Comparison of ENCODE assay signal across 16 cellular contexts in genomic region chr22:28952857-28953256, GRCh38.
DNase-seq lines count a peak whose midpoint lies in the region; TF ChIP-seq lines count a peak whose summit lies in the region.
"Had no signal": no experiment of that assay in that cellular context is flagged by ENCODE, and none has a peak within 500 bp of the region (broad histone marks: within the 10 kb centered on the region; RNA-seq: fewer than 3 reads in every experiment).

No MANE protein-coding gene starts in this region.

- no peak for TF ChIP-seq POLR2A in sigmoid colon (IDR thresholded peaks at IDR 0.05)

- POLR2A ChIA-PET in SK-N-SH (lab: Yijun Ruan, JAX) = no interaction called here

- peaks cover 50% of the 10 kb centered on the region for H3K4me1 Mint-ChIP-seq in HFFc6 (ENCODE audit: low read depth)

- H3K27me3 ChIP-seq in SK-N-SH (ENCODE audit: insufficient read depth) (no peaks in the 10 kb centered on the region), hepatocyte (no peaks in the 10 kb centered on the region), sigmoid colon (no peaks in the 10 kb centered on the region)

- H3K4me3 ChIP-seq in SK-N-SH (ENCODE audit: low read depth in 2 of 2, low read length in 1 of 2) = no peak overlapping the region
- H3K4me3 ChIP-seq in hepatocyte = no peak overlapping the region
- H3K4me3 ChIP-seq in sigmoid colon = no peak overlapping the region
- H3K4me3 ChIP-seq: skin epidermis had no signal

- no peaks in the 10 kb centered on the region for H3K9me3 ChIP-seq in SK-N-SH
- no peaks in the 10 kb centered on the region for H3K9me3 ChIP-seq in hepatocyte (ENCODE audit: low read depth)
- no peaks in the 10 kb centered on the region for H3K9me3 ChIP-seq in sigmoid colon

- H3K9me2 ChIP-seq in SK-N-SH (no peaks in the 10 kb centered on the region), hepatocyte (replicated peaks; ENCODE audit: insufficient read depth) (no peaks in the 10 kb centered on the region)

- H2AFZ ChIP-seq in SK-N-SH (ENCODE audit: low read depth) (no peak overlapping the region), hepatocyte (no peak overlapping the region)

- no peak overlapping the region for H3K9ac ChIP-seq in SK-N-SH

- 0 out of 2 replicates have a peak, but pooled peaks cover 4% of the 10 kb centered on the region for H3K9me3 Mint-ChIP-seq in HFFc6

- H3K27ac ChIP-seq in SK-N-SH (ENCODE audit: low read depth in 2 of 2, low read length in 1 of 2) (peak overlapping the region; percentile 44 to 54; a peak in 3 of 4 replicates), hepatocyte (peak overlapping the region; percentile 48), sigmoid colon (peak overlapping the region; percentile 19 to 73 (median 63))
- H3K27ac ChIP-seq: epithelial cell of prostate, HL-60, skin epidermis had no signal

- H3K4me3 Mint-ChIP-seq in HFFc6 = no peak overlapping the region

- H3K79me2 ChIP-seq in SK-N-SH (ENCODE audit: insufficient read depth) (peaks cover 33% of the 10 kb centered on the region), hepatocyte (peaks cover 79% of the 10 kb centered on the region)

- 73% methylated on average over 1 of the region's 2 CpGs for WGBS in SK-N-SH (ENCODE audit: low lambda C conversion rate)
- 45% methylated on average over 2 of the region's 2 CpGs for WGBS in hepatocyte (ENCODE audit: low lambda C conversion rate, missing lambda C conversion rate)
- WGBS in sigmoid colon, 2 donors = 75 to 78% methylated on average over 2 of the region's 2 CpGs

- CTCF ChIA-PET in SK-N-SH (lab: Yijun Ruan, JAX) = no interaction called here

- H3K4me2 ChIP-seq in SK-N-SH (peak overlapping the region; percentile 27; the same call in 1 of the 2 replicates), hepatocyte (peak overlapping the region; percentile 42)

- TF ChIP-seq CTCF in HFFc6 (IDR thresholded peaks at IDR 0.05) (no peak), SK-N-SH (IDR thresholded peaks at IDR 0.05) (no peak), hepatocyte (IDR thresholded peaks at IDR 0.05; ENCODE audit: poor library complexity) (no peak), sigmoid colon (IDR thresholded peaks at IDR 0.05) (no peak)

- 0 out of 4 replicates have a peak, but pooled peaks of 1 of the 2 experiments have one; percentile 12 for TF ChIP-seq EP300 in SK-N-SH (IDR thresholded peaks at IDR 0.05; ENCODE audit: borderline replicate concordance in 1 of 2, low read depth in 1 of 2, low read length in 1 of 2)
- TF ChIP-seq EP300 in sigmoid colon (IDR thresholded peaks at IDR 0.05) = no peak

- DNase-seq in HFFc6 (no peak), SK-N-SH (no peak), hepatocyte (ENCODE audit: low spot score) (no peak), sigmoid colon (no peak), DMS153 treated with DMSO at 0.1 percent for 48 hours (lab: John Stamatoyannopoulos, UW; ENCODE audit: unreplicated experiment) (no peak), Ammon's horn (ENCODE audit: low spot score) (no peak)
- DNase-seq in effector CD8-positive, alpha-beta T cell (lab: John Stamatoyannopoulos, UW) = no peak
- no peak for DNase-seq in activated CD4-positive, alpha-beta T cell treated with anti-CD3 and anti-CD28 coated beads for 1 hour
- DNase-seq: amniotic stem cell; DMS53; NCI-H1417; stimulated activated CD8-positive, alpha-beta memory T cell treated with anti-CD3 and anti-CD28 coated beads, Interleukin-4, amount 100 ng/mL, for 48 hours; T-helper 9 cell had no signal

- intact Hi-C loops in sigmoid colon (cut with DNase I) = loop anchor here (1.0 to 5.0 kb wide), 3 partner anchors 36 to 98 kb away; partner anchors contain the start of gene ZNRF3

- H3K27me3 Mint-ChIP-seq in HFFc6 (ENCODE audit: insufficient read depth) = peaks cover 2% of the 10 kb centered on the region

- H4K20me1 ChIP-seq in SK-N-SH (ENCODE audit: insufficient read depth) (peaks cover 20% of the 10 kb centered on the region), hepatocyte (ENCODE audit: insufficient read depth, poor library complexity, severe bottlenecking) (no peaks in the 10 kb centered on the region)

- no peaks in the 10 kb centered on the region for H3K36me3 ChIP-seq in SK-N-SH (replicated peaks in 1 of 2; ENCODE audit: control insufficient read depth in 1 of 2, insufficient read depth in 2 of 2, low read length in 1 of 2)
- H3K36me3 ChIP-seq in hepatocyte (replicated peaks; ENCODE audit: insufficient read depth, low read depth) = no peaks in the 10 kb centered on the region
- no peaks in the 10 kb centered on the region for H3K36me3 ChIP-seq in sigmoid colon

- H3K36me3 Mint-ChIP-seq in HFFc6 (ENCODE audit: low read depth) = no peaks in the 10 kb centered on the region

- no peaks in the 10 kb centered on the region for H3F3A ChIP-seq in SK-N-SH (replicated peaks; ENCODE audit: insufficient read depth)

- TF ChIP-seq RAD21 in SK-N-SH (IDR thresholded peaks at IDR 0.05; ENCODE audit: low read length) = no peak

- peak overlapping the region; percentile 39 for H3K27ac Mint-ChIP-seq in HFFc6

- H3K4me1 ChIP-seq in SK-N-SH (ENCODE audit: control insufficient read depth in 1 of 2, insufficient read depth in 2 of 2, low read depth in 1 of 2, low read length in 1 of 2) (peaks cover 0 to 16% of the 10 kb centered on the region in 2 experiments; a peak in 3 of 4 replicates), hepatocyte (ENCODE audit: insufficient read depth) (peaks cover 31% of the 10 kb centered on the region), sigmoid colon (peaks cover 0 to 73% (median 66%) of the 10 kb centered on the region in 4 donors)

TF ChIP-seq in SK-N-SH, 30 proteins besides CTCF, POLR2A, EP300 and RAD21:
- no peak for TF ChIP-seq SMC3 (IDR thresholded peaks at IDR 0.05; ENCODE audit: low read depth, low read length)
- TF ChIP-seq JUND (IDR thresholded peaks at IDR 0.05) = peak; percentile 40; the same call in 1 of the 2 replicates
- TF ChIP-seq PBX3 (IDR thresholded peaks at IDR 0.05) = peak; percentile 51
- no peak for TF ChIP-seq SIN3A (IDR thresholded peaks at IDR 0.05; ENCODE audit: borderline replicate concordance, low read depth, low read length)
- peak; percentile 67 for TF ChIP-seq TCF12 (IDR thresholded peaks at IDR 0.05)
- TF ChIP-seq IRF3 (IDR thresholded peaks at IDR 0.05; ENCODE audit: low read depth, low read length) = no peak
- TF ChIP-seq FOXJ3 (CRISPR knock-in tag; IDR thresholded peaks at IDR 0.05) = no peak
- TF ChIP-seq NFIC (IDR thresholded peaks at IDR 0.05; ENCODE audit: borderline replicate concordance) = peak; percentile 72
- 0 out of 2 replicates have a peak, but pooled peaks have one; percentile 27 for TF ChIP-seq RXRA (IDR thresholded peaks at IDR 0.05; ENCODE audit: borderline replicate concordance, low read depth)
- no peak for TF ChIP-seq POLR2AphosphoS5 (IDR thresholded peaks at IDR 0.05; ENCODE audit: low read depth, low read length)
- 0 out of 2 replicates have a peak, but pooled peaks have one; percentile 3 for TF ChIP-seq FOSL2 (IDR thresholded peaks at IDR 0.05; ENCODE audit: borderline replicate concordance, low read depth)
- no peak for TF ChIP-seq CHD2 (IDR thresholded peaks at IDR 0.05; ENCODE audit: low read length, partially characterized antibody)
